8 cellular contexts compared by ENCODE assay signal in genomic region chr5:90783460-90784333, GRCh38.
DNase-seq lines count a peak whose midpoint lies in the region; ATAC-seq and TF ChIP-seq lines count a peak whose summit lies in the region.

No MANE protein-coding gene starts in this region.

- no peaks in the 10 kb centered on the region for H3K36me3 ChIP-seq in lower lobe of right lung

- peak; percentile 82 for TF ChIP-seq CTCF in coronary artery (IDR thresholded peaks at IDR 0.05)
- TF ChIP-seq CTCF in lower lobe of right lung (IDR thresholded peaks at IDR 0.05): peak; percentile 90

- peak; percentile 81 for ATAC-seq in GM19023 (IDR thresholded peaks at IDR 0.05; ENCODE audit: unreplicated experiment)
- ATAC-seq in HG03159 (IDR thresholded peaks at IDR 0.05; ENCODE audit: unreplicated experiment): peak; percentile 98
- ATAC-seq in lower lobe of right lung: peak; percentile 87 to 89

- DNase-seq in Ammon's horn (ENCODE audit: low spot score) (peak; percentile 83), NCI-H510A (lab: John Stamatoyannopoulos, UW) (peak; percentile 4), coronary artery (ENCODE audit: low spot score) (no peak), lower lobe of right lung (peak; percentile 53)
- DNase-seq in activated CD4-positive, alpha-beta T cell treated with anti-CD3 and anti-CD28 coated beads for 4 hours: peak; percentile 40 to 70
- peak; percentile 49 for DNase-seq in stimulated activated CD8-positive, alpha-beta memory T cell treated with anti-CD3 and anti-CD28 coated beads, Interleukin-15, amount 100 ng/mL, for 1 hour (ENCODE audit: low read depth)

- intact Hi-C loops in lower lobe of right lung (cut with DNase I): loop anchor here (10.0 kb wide), 1 partner anchor 349 kb away; no protein-coding TSS in a partner anchor

- H3K4me1 ChIP-seq in lower lobe of right lung: no peaks in the 10 kb centered on the region

- H3K27ac ChIP-seq in coronary artery: no peak overlapping the region
- H3K27ac ChIP-seq in lower lobe of right lung: no peak overlapping the region

- H3K4me3 ChIP-seq in coronary artery (no peak overlapping the region), lower lobe of right lung (no peak overlapping the region)

- no peaks in the 10 kb centered on the region for H3K27me3 ChIP-seq in lower lobe of right lung (ENCODE audit: low read depth)

- H3K9me3 ChIP-seq in lower lobe of right lung: no peaks in the 10 kb centered on the region
